ENCODE assay signal across 26 cellular contexts in genomic region chr11:9914064-9914463, GRCh38.
"Had no signal": no experiment of that assay in that cellular context is flagged by ENCODE, and none has a peak within 500 bp of the region (broad histone marks: within the 10 kb centered on the region; RNA-seq: fewer than 3 reads in every experiment).

No MANE protein-coding gene starts in this region.

- H3K4me3 Mint-ChIP-seq: activated B cell treated with CpG ODN at 0.5 μM for 24 hours; activated CD4-positive, alpha-beta T cell treated with anti-CD3 and anti-CD28 coated beads, Interleukin-2, amount 10 ng/mL, durations not matched to agents 24 days and 14 days; activated CD8-positive, alpha-beta memory T cell treated with anti-CD3 and anti-CD28 coated beads, Interleukin-2, amount 10 ng/mL, durations not matched to agents 7 days and 5 days; activated naive CD4-positive, alpha-beta T cell treated with anti-CD3 and anti-CD28 coated beads, Interleukin-2, amount 50 U/mL, for 24 hours; activated T-cell treated with anti-CD3 and anti-CD28 coated beads, Interleukin-2, amount 50 U/mL, for 24 hours; activated T-helper 1 cell treated with anti-CD3 and anti-CD28 coated beads, Interleukin-12 subunit alpha, Interleukin-12 subunit beta, Interleukin-2, Interleukin-4 antibody, amounts not matched to agents 30 ng/mL and 10 ng/mL and 1 ng/mL, durations not matched to agents 14 hours and 24 hours and 36 hours; brain; T-helper 17 cell had no signal

- H3K36me3 ChIP-seq: SJSA1 had no signal

- H3K36me3 Mint-ChIP-seq: activated CD8-positive, alpha-beta memory T cell treated with anti-CD3 and anti-CD28 coated beads, Interleukin-2, amount 10 ng/mL, durations not matched to agents 7 days and 5 days; activated naive CD4-positive, alpha-beta T cell treated with anti-CD3 and anti-CD28 coated beads, Interleukin-2, amount 50 U/mL, for 24 hours had no signal

- H3K27me3 Mint-ChIP-seq: activated B cell treated with CpG ODN at 0.5 μM for 24 hours; activated CD4-positive, alpha-beta T cell treated with anti-CD3 and anti-CD28 coated beads, Interleukin-2, amount 10 ng/mL, durations not matched to agents 24 days and 14 days; activated CD8-positive, alpha-beta memory T cell treated with anti-CD3 and anti-CD28 coated beads, Interleukin-2, amount 10 ng/mL, durations not matched to agents 7 days and 5 days; activated naive CD4-positive, alpha-beta T cell treated with anti-CD3 and anti-CD28 coated beads, Interleukin-2, amount 50 U/mL, for 24 hours; activated T-cell treated with anti-CD3 and anti-CD28 coated beads, Interleukin-2, amount 50 U/mL, for 24 hours; brain; T-helper 17 cell had no signal

- H3K4me3 ChIP-seq: SJSA1 had no signal

- ATAC-seq: activated CD8-positive, alpha-beta memory T cell treated with anti-CD3 and anti-CD28 coated beads, Interleukin-2, amount 10 ng/mL, durations not matched to agents 7 days and 5 days; T-helper 17 cell had no signal

- H3K9me3 Mint-ChIP-seq: activated B cell treated with CpG ODN at 0.5 μM for 24 hours; activated CD4-positive, alpha-beta T cell treated with anti-CD3 and anti-CD28 coated beads, Interleukin-2, amount 10 ng/mL, durations not matched to agents 24 days and 14 days; activated naive CD4-positive, alpha-beta T cell treated with anti-CD3 and anti-CD28 coated beads, Interleukin-2, amount 50 U/mL, for 24 hours; activated T-cell treated with anti-CD3 and anti-CD28 coated beads, Interleukin-2, amount 50 U/mL, for 24 hours; activated T-helper 1 cell treated with anti-CD3 and anti-CD28 coated beads, Interleukin-12 subunit alpha, Interleukin-12 subunit beta, Interleukin-2, Interleukin-4 antibody, amounts not matched to agents 30 ng/mL and 10 ng/mL and 1 ng/mL, durations not matched to agents 14 hours and 24 hours and 36 hours; brain had no signal

- H3K27me3 ChIP-seq: SJSA1 had no signal

- H3K9me3 ChIP-seq: SJSA1 had no signal

- H3K27ac ChIP-seq: SJSA1 had no signal

- H3K27ac Mint-ChIP-seq: activated B cell treated with CpG ODN at 0.5 μM for 24 hours; activated CD4-positive, alpha-beta T cell treated with anti-CD3 and anti-CD28 coated beads, Interleukin-2, amount 10 ng/mL, durations not matched to agents 24 days and 14 days; activated CD8-positive, alpha-beta memory T cell treated with anti-CD3 and anti-CD28 coated beads, Interleukin-2, amount 10 ng/mL, durations not matched to agents 7 days and 5 days; activated naive CD4-positive, alpha-beta T cell treated with anti-CD3 and anti-CD28 coated beads, Interleukin-2, amount 50 U/mL, for 24 hours; activated T-cell treated with anti-CD3 and anti-CD28 coated beads, Interleukin-2, amount 50 U/mL, for 24 hours; activated T-helper 1 cell treated with anti-CD3 and anti-CD28 coated beads, Interleukin-12 subunit alpha, Interleukin-12 subunit beta, Interleukin-2, Interleukin-4 antibody, amounts not matched to agents 30 ng/mL and 10 ng/mL and 1 ng/mL, durations not matched to agents 14 hours and 24 hours and 36 hours; brain; T-helper 17 cell had no signal

- H3K4me1 Mint-ChIP-seq: activated B cell treated with CpG ODN at 0.5 μM for 24 hours; activated CD4-positive, alpha-beta T cell treated with anti-CD3 and anti-CD28 coated beads, Interleukin-2, amount 10 ng/mL, durations not matched to agents 24 days and 14 days; activated CD8-positive, alpha-beta memory T cell treated with anti-CD3 and anti-CD28 coated beads, Interleukin-2, amount 10 ng/mL, durations not matched to agents 7 days and 5 days; activated naive CD4-positive, alpha-beta T cell treated with anti-CD3 and anti-CD28 coated beads, Interleukin-2, amount 50 U/mL, for 24 hours; brain had no signal

- DNase-seq: activated B cell treated with CpG ODN at 0.5 μM for 24 hours; activated CD4-positive, alpha-beta T cell treated with anti-CD3 and anti-CD28 coated beads for 1 hour; activated CD4-positive, alpha-beta T cell treated with anti-CD3 and anti-CD28 coated beads, Interleukin-2, amount 10 ng/mL, durations not matched to agents 24 days and 14 days; activated CD4-positive, alpha-beta T cell treated with anti-CD3 and anti-CD28 coated beads, Interleukin-2, amount 50 U/mL, for 48 hours; activated CD8-positive, alpha-beta memory T cell treated with anti-CD3 and anti-CD28 coated beads, Interleukin-2, amount 10 ng/mL, durations not matched to agents 7 days and 5 days; activated effector memory CD4-positive, alpha-beta T cell treated with Interleukin-2 at 50 U/mL for 16 hours; activated naive CD4-positive, alpha-beta T cell; activated T-cell treated with anti-CD3 and anti-CD28 coated beads, Interleukin-2, amount 50 U/mL, for 24 hours; amygdala; KG1; NCI-H1048; NCI-H146; NCI-H187 treated with DMSO at 0.1 percent for 48 hours; NCI-H2171; NCI-H226; NCI-H510A; NCI-H526 treated with DMSO at 0.1 percent for 48 hours; NCI-H82; RPMI8226; SHP77; T-helper 17 cell; T-helper 9 cell had no signal
